Comparison of ENCODE assay signal across 19 cellular contexts in genomic region chr4:168522829-168523228, GRCh38.
"Had no signal": no experiment of that assay in that cellular context is flagged by ENCODE, and none has a peak within 500 bp of the region (broad histone marks: within the 10 kb centered on the region; RNA-seq: fewer than 3 reads in every experiment).

No MANE protein-coding gene starts in this region.

- H3K36me3 ChIP-seq: esophagus squamous epithelium, tibial artery had no signal

- H3K27ac Mint-ChIP-seq: activated naive CD8-positive, alpha-beta T cell; endodermal cell; memory B cell; nephron progenitor cell; progenitor cell of endocrine pancreas; stimulated activated effector memory CD8-positive, alpha-beta T cell treated with anti-CD3 and anti-CD28 coated beads, Interleukin-12 subunit alpha, Interleukin-12 subunit beta, amount 100 ng/mL, for 72 hours; stimulated activated naive CD8-positive, alpha-beta T cell treated with anti-CD3 and anti-CD28 coated beads, Interleukin-15, amount 100 ng/mL, for 72 hours; WTC11 had no signal

- H3K9me3 Mint-ChIP-seq: memory B cell; nephron progenitor cell; stimulated activated effector memory CD8-positive, alpha-beta T cell treated with anti-CD3 and anti-CD28 coated beads, Interleukin-12 subunit alpha, Interleukin-12 subunit beta, amount 100 ng/mL, for 72 hours; stimulated activated naive CD8-positive, alpha-beta T cell treated with anti-CD3 and anti-CD28 coated beads, Interleukin-15, amount 100 ng/mL, for 72 hours had no signal

- DNase-seq: activated T-cell treated with anti-CD3 and anti-CD28 coated beads, Interleukin-2, amount 50 U/mL, for 1 hour; cerebellar nuclear complex; cortex of kidney; endodermal cell; esophagus squamous epithelium; foreskin keratinocyte; hippocampal formation; nephron progenitor cell; retina; stimulated activated CD4-positive, alpha-beta T cell treated with anti-CD3 and anti-CD28 coated beads, Interleukin-12 subunit alpha, Interleukin-12 subunit beta, amount 100 ng/mL, for 4 hours; stimulated activated naive CD8-positive, alpha-beta T cell treated with anti-CD3 and anti-CD28 coated beads, Interleukin-15, amount 100 ng/mL, for 72 hours; T-helper 9 cell; tibial artery had no signal

- H3K36me3 Mint-ChIP-seq: activated naive CD8-positive, alpha-beta T cell; memory B cell; stimulated activated effector memory CD8-positive, alpha-beta T cell treated with anti-CD3 and anti-CD28 coated beads, Interleukin-12 subunit alpha, Interleukin-12 subunit beta, amount 100 ng/mL, for 72 hours; WTC11 had no signal

- H3K4me3 Mint-ChIP-seq: activated naive CD8-positive, alpha-beta T cell; endodermal cell; memory B cell; nephron progenitor cell; stimulated activated effector memory CD8-positive, alpha-beta T cell treated with anti-CD3 and anti-CD28 coated beads, Interleukin-12 subunit alpha, Interleukin-12 subunit beta, amount 100 ng/mL, for 72 hours; stimulated activated naive CD8-positive, alpha-beta T cell treated with anti-CD3 and anti-CD28 coated beads, Interleukin-15, amount 100 ng/mL, for 72 hours; WTC11 had no signal

- H3K4me1 Mint-ChIP-seq: memory B cell; stimulated activated effector memory CD8-positive, alpha-beta T cell treated with anti-CD3 and anti-CD28 coated beads, Interleukin-12 subunit alpha, Interleukin-12 subunit beta, amount 100 ng/mL, for 72 hours; stimulated activated naive CD8-positive, alpha-beta T cell treated with anti-CD3 and anti-CD28 coated beads, Interleukin-15, amount 100 ng/mL, for 72 hours had no signal

- H3K27ac ChIP-seq: esophagus squamous epithelium, foreskin keratinocyte, tibial artery had no signal

- H3K4me1 ChIP-seq: tibial artery had no signal

- H3K9me3 ChIP-seq: esophagus squamous epithelium, tibial artery had no signal

- H3K27me3 ChIP-seq: foreskin keratinocyte, tibial artery had no signal

- FAIRE-seq: astrocyte had no signal

- H3K4me3 ChIP-seq: esophagus squamous epithelium, tibial artery had no signal
